In genomic region chr6:25147191-25147590, GRCh38 we compare ENCODE assay signal across 11 cellular contexts.
DNase-seq lines count a peak whose midpoint lies in the region; ATAC-seq and TF ChIP-seq lines count a peak whose summit lies in the region.
"Had no signal": no experiment of that assay in that cellular context is flagged by ENCODE, and none has a peak within 500 bp of the region (broad histone marks: within the 10 kb centered on the region; RNA-seq: fewer than 3 reads in every experiment).

No MANE protein-coding gene starts in this region.

- H3K4me3 ChIP-seq in Loucy (ENCODE audit: low read length, poor library complexity, severe bottlenecking), result no peak overlapping the region
- H3K4me3 ChIP-seq in upper lobe of right lung, result no peak overlapping the region
- H3K4me3 ChIP-seq in GM23248, result no peak overlapping the region
- H3K4me3 ChIP-seq: heart right ventricle had no signal

- H3K9me3 Mint-ChIP-seq in activated T-cell treated with anti-CD3 and anti-CD28 coated beads, Interleukin-2, amount 50 U/mL, for 4 hours, result peaks cover 17% of the 10 kb centered on the region
- peaks cover 4% of the 10 kb centered on the region for H3K9me3 Mint-ChIP-seq in natural killer cell treated with Interleukin-12 subunit alpha and Interleukin-12 subunit beta and Interleukin-15 and Interleukin-18, amount 100 ng/mL, for 72 hours

- H3K4me1 ChIP-seq in Loucy (ENCODE audit: insufficient read depth, low read length, poor library complexity, severe bottlenecking) (peaks cover 4% of the 10 kb centered on the region), upper lobe of right lung (no peaks in the 10 kb centered on the region), GM23248 (ENCODE audit: insufficient read depth) (no peaks in the 10 kb centered on the region)
- H3K4me1 ChIP-seq: heart right ventricle had no signal

- H3K27me3 ChIP-seq in Loucy (ENCODE audit: insufficient read depth, low read length, poor library complexity, severe bottlenecking) (no peaks in the 10 kb centered on the region), upper lobe of right lung (no peaks in the 10 kb centered on the region), GM23248 (replicated peaks; ENCODE audit: insufficient read depth) (no peaks in the 10 kb centered on the region)
- H3K27me3 ChIP-seq: heart right ventricle had no signal

- H3K27ac ChIP-seq in upper lobe of right lung (no peak overlapping the region), GM23248 (no peak overlapping the region)
- H3K27ac ChIP-seq: heart right ventricle, WERI-Rb-1 had no signal

- no peak overlapping the region for H3K4me2 ChIP-seq in Loucy (ENCODE audit: low read depth, low read length, poor library complexity, severe bottlenecking)
- no peak overlapping the region for H3K4me2 ChIP-seq in GM23248 (ENCODE audit: unreplicated experiment)

- H3F3A ChIP-seq in Loucy (ENCODE audit: low read depth), result no peaks in the 10 kb centered on the region
- no peaks in the 10 kb centered on the region for H3F3A ChIP-seq in GM23248 (ENCODE audit: insufficient read depth)

- no peak for DNase-seq in activated T-cell treated with anti-CD3 and anti-CD28 coated beads, Interleukin-2, amount 50 U/mL, for 4 hours
- DNase-seq in activated T-cell treated with anti-CD3 and anti-CD28 coated beads for 4 hours, result no peak
- DNase-seq in upper lobe of right lung, result no peak
- DNase-seq in stimulated activated CD4-positive, alpha-beta T cell treated with anti-CD3 and anti-CD28 coated beads, Interleukin-2, amount 100 ng/mL, for 48 hours, result no peak
- DNase-seq in natural killer cell treated with Interleukin-12 subunit alpha and Interleukin-12 subunit beta and Interleukin-15 and Interleukin-18, amount 100 ng/mL, for 72 hours (ENCODE audit: low spot score), result no peak
- no peak for DNase-seq in GM23248
- DNase-seq: heart right ventricle, occipital lobe, WERI-Rb-1 had no signal

- H3K27me3 Mint-ChIP-seq in activated T-cell treated with anti-CD3 and anti-CD28 coated beads, Interleukin-2, amount 50 U/mL, for 4 hours (ENCODE audit: low read depth), result no peaks in the 10 kb centered on the region
- no peaks in the 10 kb centered on the region for H3K27me3 Mint-ChIP-seq in natural killer cell treated with Interleukin-12 subunit alpha and Interleukin-12 subunit beta and Interleukin-15 and Interleukin-18, amount 100 ng/mL, for 72 hours

- TF ChIP-seq CTCF in Loucy (conservative IDR thresholded peaks at IDR 0.05; ENCODE audit: low read length), result no peak
- no peak for TF ChIP-seq CTCF in upper lobe of right lung (IDR thresholded peaks at IDR 0.05)

- H2AFZ ChIP-seq in Loucy (ENCODE audit: low read length), result peak overlapping the region; percentile 50; the same call in 1 of the 2 replicates
- no peak overlapping the region for H2AFZ ChIP-seq in GM23248

- H3K4me3 Mint-ChIP-seq in activated T-cell treated with anti-CD3 and anti-CD28 coated beads, Interleukin-2, amount 50 U/mL, for 4 hours, result no peak overlapping the region
- no peak overlapping the region for H3K4me3 Mint-ChIP-seq in natural killer cell treated with Interleukin-12 subunit alpha and Interleukin-12 subunit beta and Interleukin-15 and Interleukin-18, amount 100 ng/mL, for 72 hours

- no peaks in the 10 kb centered on the region for H3K36me3 Mint-ChIP-seq in activated T-cell treated with anti-CD3 and anti-CD28 coated beads, Interleukin-2, amount 50 U/mL, for 4 hours (ENCODE audit: insufficient read depth)
- H3K36me3 Mint-ChIP-seq in natural killer cell treated with Interleukin-12 subunit alpha and Interleukin-12 subunit beta and Interleukin-15 and Interleukin-18, amount 100 ng/mL, for 72 hours, result peaks cover 17% of the 10 kb centered on the region

- no peak overlapping the region for H3K27ac Mint-ChIP-seq in natural killer cell treated with Interleukin-12 subunit alpha and Interleukin-12 subunit beta and Interleukin-15 and Interleukin-18, amount 100 ng/mL, for 72 hours

- H3K4me1 Mint-ChIP-seq in activated T-cell treated with anti-CD3 and anti-CD28 coated beads, Interleukin-2, amount 50 U/mL, for 4 hours (ENCODE audit: low read depth), result peaks cover 10% of the 10 kb centered on the region
- peaks cover 16 to 24% of the 10 kb centered on the region in 2 donors for H3K4me1 Mint-ChIP-seq in natural killer cell treated with Interleukin-12 subunit alpha and Interleukin-12 subunit beta and Interleukin-15 and Interleukin-18, amount 100 ng/mL, for 72 hours (ENCODE audit: low read depth in 2 of 2)

- in situ Hi-C loops in GM23248 (cut with MboI), result no loop called here

- H3K9ac ChIP-seq in Loucy (ENCODE audit: low read depth, low read length, poor library complexity, severe bottlenecking), result no peak overlapping the region
- no peak overlapping the region for H3K9ac ChIP-seq in GM23248

- H4K20me1 ChIP-seq in Loucy (ENCODE audit: insufficient read depth, low read length, poor library complexity, severe bottlenecking) (no peaks in the 10 kb centered on the region), GM23248 (ENCODE audit: insufficient read depth) (no peaks in the 10 kb centered on the region)

- H3K9me2 ChIP-seq in Loucy (replicated peaks; ENCODE audit: low read depth, low read length), result no peaks in the 10 kb centered on the region
- H3K9me2 ChIP-seq in GM23248 (ENCODE audit: insufficient read depth), result no peaks in the 10 kb centered on the region

- intact Hi-C loops in upper lobe of right lung (cut with DNase I), result no loop called here

- H3K36me3 ChIP-seq in Loucy (ENCODE audit: insufficient read depth, low read length) (no peaks in the 10 kb centered on the region), upper lobe of right lung (no peaks in the 10 kb centered on the region), GM23248 (ENCODE audit: low read depth) (no peaks in the 10 kb centered on the region)
- H3K36me3 ChIP-seq: heart right ventricle, WERI-Rb-1 had no signal

- peak; percentile 60 to 71 for ATAC-seq in activated T-cell treated with anti-CD3 and anti-CD28 coated beads, Interleukin-2, amount 50 U/mL, for 4 hours
- ATAC-seq in HG02763 (IDR thresholded peaks at IDR 0.05; ENCODE audit: unreplicated experiment) (peak; percentile 94), upper lobe of right lung (peak; percentile 43)
- no peak for ATAC-seq in natural killer cell treated with Interleukin-12 subunit alpha and Interleukin-12 subunit beta and Interleukin-15 and Interleukin-18, amount 100 ng/mL, for 72 hours
- ATAC-seq: heart right ventricle had no signal

- H3K9me3 ChIP-seq in Loucy (ENCODE audit: insufficient read depth, low read depth, low read length) (no peaks in the 10 kb centered on the region), upper lobe of right lung (peaks cover 4% of the 10 kb centered on the region), GM23248 (ENCODE audit: low read depth) (no peaks in the 10 kb centered on the region)

- H3K79me2 ChIP-seq in Loucy (ENCODE audit: insufficient read depth, low read length), result no peaks in the 10 kb centered on the region
- H3K79me2 ChIP-seq in GM23248 (ENCODE audit: insufficient read depth), result no peaks in the 10 kb centered on the region

Comparison
In these comparisons a context has a peak if more than half of its experiments do, and no peak if none do; other contexts are left out.
1. ATAC-seq: peak in activated T-cell treated with anti-CD3 and anti-CD28 coated beads, Interleukin-2, amount 50 U/mL, for 4 hours (2 of 2), HG02763 (single experiment) and upper lobe of right lung (single experiment); none in natural killer cell treated with Interleukin-12 subunit alpha and Interleukin-12 subunit beta and Interleukin-15 and Interleukin-18, amount 100 ng/mL, for 72 hours (0 of 2).